8 cellular contexts compared by ENCODE assay signal in the genomic region with DNA sequence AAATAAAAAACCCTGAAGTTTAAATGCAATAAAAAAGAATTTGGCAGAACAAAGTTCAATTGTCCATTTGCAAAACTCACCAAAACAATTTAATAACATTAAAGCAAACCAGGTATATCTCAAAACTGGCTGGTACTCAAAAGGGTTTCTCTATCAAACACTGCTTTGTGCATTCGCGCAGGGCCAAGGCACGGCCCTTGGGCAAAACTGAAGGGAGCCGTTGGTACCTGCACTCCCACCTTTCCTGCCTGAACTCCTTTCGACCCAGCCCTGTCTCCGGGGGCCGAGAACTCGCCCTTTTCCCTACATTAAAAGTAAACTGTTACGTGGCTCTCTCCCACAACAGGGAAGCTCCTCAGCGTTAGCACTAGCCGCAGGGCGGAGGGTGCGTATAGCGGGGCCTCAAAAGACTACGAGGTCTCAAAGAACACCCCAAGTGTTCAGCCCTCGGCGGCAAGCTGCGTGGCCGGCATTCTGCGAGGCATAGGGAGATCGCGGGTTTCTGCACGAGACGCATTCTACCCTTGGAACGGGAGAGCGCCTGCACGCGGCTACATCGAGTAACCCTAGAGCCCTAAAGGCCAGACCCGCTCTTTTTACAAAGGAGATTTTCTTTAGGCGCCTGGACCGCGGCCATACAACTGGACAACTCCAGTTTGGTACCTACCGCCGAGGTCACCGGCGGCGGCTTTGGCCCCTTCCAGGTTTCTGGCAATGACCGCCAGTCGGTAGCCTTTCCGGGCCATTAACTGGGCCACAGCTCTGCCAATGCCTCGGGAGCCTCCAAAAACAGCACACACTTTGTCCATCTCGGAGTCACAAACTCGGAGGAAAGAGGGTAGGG. TPM values are rescaled to one million over a fixed set of nuclear protein-coding genes. Genes with fewer than 3 reads are reported as not detected.
DNase-seq lines count a peak whose midpoint lies in the region; ATAC-seq and TF ChIP-seq lines count a peak whose summit lies in the region.

No MANE protein-coding gene starts in this region.

- H3K27me3 Mint-ChIP-seq in nephron progenitor cell (ENCODE audit: low read depth, poor library complexity): peaks cover 6% of the 10 kb centered on the region

- no peaks in the 10 kb centered on the region for H3F3A ChIP-seq in OCI-LY1 (ENCODE audit: insufficient read depth, low read length)

- H3K27ac Mint-ChIP-seq in nephron progenitor cell: peak overlapping the region; percentile 99

- H3K27ac ChIP-seq in BLaER1 treated with 17β-estradiol and CSF1 and Interleukin-3, amounts not matched to agents 10 nM and 100 nM: peak overlapping the region; percentile 87 to 97 (median 93)
- peak overlapping the region; percentile 77 for H3K27ac ChIP-seq in OCI-LY1 (ENCODE audit: low read depth, low read length, poor library complexity, severe bottlenecking)

- H3K4me1 Mint-ChIP-seq in nephron progenitor cell: peaks cover 41% of the 10 kb centered on the region

- H3K36me3 Mint-ChIP-seq in nephron progenitor cell (ENCODE audit: low read depth): peaks cover 16% of the 10 kb centered on the region

- peak; percentile 17 for DNase-seq in activated T-helper 1 cell treated with Interleukin-2 at 50 U/mL for 16 hours (ENCODE audit: low read depth)
- DNase-seq in fibroblast of the aortic adventitia (ENCODE audit: low read depth): peak; percentile 59
- peak; percentile 56 for DNase-seq in nephron progenitor cell
- peak; percentile 29 for DNase-seq in stromal cell of bone marrow (ENCODE audit: low read depth)

- no peaks in the 10 kb centered on the region for H3K9me3 Mint-ChIP-seq in nephron progenitor cell

- H3K4me2 ChIP-seq in BLaER1 treated with 17β-estradiol and CSF1 and Interleukin-3, amounts not matched to agents 10 nM and 100 nM: peak overlapping the region; percentile 75 to 97 (median 93)
- peak overlapping the region; percentile 88 for H3K4me2 ChIP-seq in OCI-LY1 (ENCODE audit: low read length)

- peaks cover 16 to 31% (median 25%) of the 10 kb centered on the region in 10 experiments for H3K4me1 ChIP-seq in BLaER1 treated with 17β-estradiol and CSF1 and Interleukin-3, amounts not matched to agents 10 nM and 100 nM
- peaks cover 34% of the 10 kb centered on the region for H3K4me1 ChIP-seq in OCI-LY1 (ENCODE audit: insufficient read depth, low read length, severe bottlenecking)

- ATAC-seq in GM19328 (IDR thresholded peaks at IDR 0.05; ENCODE audit: unreplicated experiment) (peak; percentile 27), HG03457 (IDR thresholded peaks at IDR 0.05; ENCODE audit: unreplicated experiment) (peak; percentile 13)

- peak overlapping the region; percentile 61 to 84 (median 74) for H3K4me3 ChIP-seq in BLaER1 treated with 17β-estradiol and CSF1 and Interleukin-3, amounts not matched to agents 10 nM and 100 nM
- peak overlapping the region; percentile 82 for H3K4me3 ChIP-seq in OCI-LY1 (ENCODE audit: low read depth, low read length, poor library complexity, severe bottlenecking)
- H3K4me3 ChIP-seq in fibroblast of the aortic adventitia (ENCODE audit: low read depth, low read length): peak overlapping the region; percentile 84

- no peaks in the 10 kb centered on the region for H3K27me3 ChIP-seq in BLaER1 treated with 17β-estradiol and CSF1 and Interleukin-3, amounts not matched to agents 10 nM and 100 nM
- H3K27me3 ChIP-seq in OCI-LY1 (ENCODE audit: insufficient read depth, low read length): no peaks in the 10 kb centered on the region

- peak overlapping the region; percentile 95 for H3K4me3 Mint-ChIP-seq in nephron progenitor cell

- H3K36me3 ChIP-seq in BLaER1 treated with 17β-estradiol and CSF1 and Interleukin-3, amounts not matched to agents 10 nM and 100 nM: peaks cover 1 to 22% (median 7%) of the 10 kb centered on the region in 11 experiments; a peak in 12 of 22 replicates
- peaks cover 24% of the 10 kb centered on the region; the same call in 1 of the 2 replicates for H3K36me3 ChIP-seq in OCI-LY1 (ENCODE audit: insufficient read depth, low read length)

- H4K20me1 ChIP-seq in BLaER1 treated with 17β-estradiol and CSF1 and Interleukin-3, amounts not matched to agents 10 nM and 100 nM: no peaks in the 10 kb centered on the region
- H4K20me1 ChIP-seq in OCI-LY1 (ENCODE audit: insufficient read depth, low read length): no peaks in the 10 kb centered on the region

- peaks cover 17% of the 10 kb centered on the region for H3K79me2 ChIP-seq in OCI-LY1 (ENCODE audit: insufficient read depth, low read length)

- H3K9ac ChIP-seq in BLaER1 treated with 17β-estradiol and CSF1 and Interleukin-3, amounts not matched to agents 10 nM and 100 nM: peak overlapping the region; percentile 86 to 95 (median 92)
- peak overlapping the region; percentile 84 for H3K9ac ChIP-seq in OCI-LY1 (ENCODE audit: low read length)

- H3K9me2 ChIP-seq in OCI-LY1 (ENCODE audit: low read depth, low read length): no peaks in the 10 kb centered on the region

- H3K9me3 ChIP-seq in BLaER1 treated with 17β-estradiol and CSF1 and Interleukin-3, amounts not matched to agents 10 nM and 100 nM (replicated peaks in 1 of 11): no peaks in the 10 kb centered on the region
- H3K9me3 ChIP-seq in OCI-LY1 (ENCODE audit: low read length): no peaks in the 10 kb centered on the region

- no peak overlapping the region for H2AFZ ChIP-seq in OCI-LY1 (ENCODE audit: low read length)

- TF ChIP-seq CTCF in OCI-LY1 (IDR thresholded peaks at IDR 0.05; ENCODE audit: low read length) (peak; percentile 55), fibroblast of the aortic adventitia (IDR thresholded peaks at IDR 0.05; ENCODE audit: insufficient read depth, low read length) (peak; percentile 23), nephron progenitor cell (IDR thresholded peaks at IDR 0.05) (no peak)

RNA-seq across cellular contexts. Expression of a gene that starts 0.6 kb away (rescaled TPM):
- 23.4 and 34.6 TPM in 2 replicates for total RNA-seq in fibroblast of the aortic adventitia (ENCODE audit: low replicate concordance)

Comparison
In these comparisons a context has a peak if more than half of its experiments do, and no peak if none do; other contexts are left out.
1. Peak in every context shown above with its lines: DNase-seq, ATAC-seq, H3K4me3 ChIP-seq and H3K27ac ChIP-seq.